Comparison of ENCODE assay signal across 1 cellular context in the genomic region with DNA sequence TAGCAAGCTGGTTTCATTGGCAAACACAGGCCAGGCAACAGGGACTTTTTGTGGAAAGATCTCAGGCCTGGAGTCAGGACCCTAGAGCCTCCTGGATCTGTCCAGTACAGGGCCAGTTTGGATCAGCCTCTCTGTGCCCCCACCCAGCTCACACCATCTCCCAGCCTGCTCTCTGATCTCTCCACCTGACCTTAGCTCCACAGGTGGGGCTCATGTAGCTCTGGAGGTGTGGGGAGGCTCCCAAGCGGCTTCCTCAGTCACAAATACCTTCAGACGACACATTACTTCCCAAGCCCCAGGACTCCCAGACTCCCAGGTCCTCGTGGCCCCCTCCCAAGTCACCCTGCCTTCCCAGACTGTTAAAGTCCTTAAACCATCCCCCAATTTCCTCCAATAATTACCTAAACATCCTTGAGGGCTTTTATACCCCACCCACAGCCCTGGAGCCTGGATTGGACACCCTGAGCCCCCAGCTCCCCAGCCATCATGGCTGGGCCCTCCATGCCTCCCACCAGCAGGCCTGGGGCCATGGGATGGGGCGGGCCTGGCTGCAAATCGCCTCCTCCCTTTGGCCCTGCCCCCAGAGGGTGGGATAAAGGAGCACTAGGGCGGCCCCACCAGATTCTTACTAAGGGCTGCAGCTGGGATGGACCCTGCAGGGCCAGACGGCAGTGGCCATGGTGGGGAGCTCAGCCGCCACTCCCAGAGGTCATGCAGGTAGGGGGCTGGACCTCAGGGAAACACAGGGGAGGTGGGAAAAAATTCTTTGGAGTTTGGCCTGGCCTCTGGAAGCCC.
TF ChIP-seq lines count a peak whose summit lies in the region.

No MANE protein-coding gene starts in this region.

TF ChIP-seq in K562, 482 proteins besides CTCF, POLR2A, EP300 and RAD21 (continued from another document):
- TF ChIP-seq, protein P1, sequence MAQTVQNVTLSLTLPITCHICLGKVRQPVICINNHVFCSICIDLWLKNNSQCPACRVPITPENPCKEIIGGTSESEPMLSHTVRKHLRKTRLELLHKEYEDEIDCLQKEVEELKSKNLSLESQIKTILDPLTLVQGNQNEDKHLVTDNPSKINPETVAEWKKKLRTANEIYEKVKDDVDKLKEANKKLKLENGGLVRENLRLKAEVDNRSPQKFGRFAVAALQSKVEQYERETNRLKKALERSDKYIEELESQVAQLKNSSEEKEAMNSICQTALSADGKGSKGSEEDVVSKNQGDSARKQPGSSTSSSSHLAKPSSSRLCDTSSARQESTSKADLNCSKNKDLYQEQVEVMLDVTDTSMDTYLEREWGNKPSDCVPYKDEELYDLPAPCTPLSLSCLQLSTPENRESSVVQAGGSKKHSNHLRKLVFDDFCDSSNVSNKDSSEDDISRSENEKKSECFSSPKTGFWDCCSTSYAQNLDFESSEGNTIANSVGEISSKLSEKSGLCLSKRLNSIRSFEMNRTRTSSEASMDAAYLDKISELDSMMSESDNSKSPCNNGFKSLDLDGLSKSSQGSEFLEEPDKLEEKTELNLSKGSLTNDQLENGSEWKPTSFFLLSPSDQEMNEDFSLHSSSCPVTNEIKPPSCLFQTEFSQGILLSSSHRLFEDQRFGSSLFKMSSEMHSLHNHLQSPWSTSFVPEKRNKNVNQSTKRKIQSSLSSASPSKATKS (CRISPR knock-in tag; IDR thresholded peaks at IDR 0.05): no peak
- TF ChIP-seq SRSF3 (IDR thresholded peaks at IDR 0.05; ENCODE audit: insufficient read depth, low read length) (no peak), SAFB (IDR thresholded peaks at IDR 0.05; ENCODE audit: borderline replicate concordance, low read depth, low read length) (no peak)
TF ChIP-seq in K562: peak in this region for 0.
